8 cellular contexts compared by ENCODE assay signal in the genomic region with DNA sequence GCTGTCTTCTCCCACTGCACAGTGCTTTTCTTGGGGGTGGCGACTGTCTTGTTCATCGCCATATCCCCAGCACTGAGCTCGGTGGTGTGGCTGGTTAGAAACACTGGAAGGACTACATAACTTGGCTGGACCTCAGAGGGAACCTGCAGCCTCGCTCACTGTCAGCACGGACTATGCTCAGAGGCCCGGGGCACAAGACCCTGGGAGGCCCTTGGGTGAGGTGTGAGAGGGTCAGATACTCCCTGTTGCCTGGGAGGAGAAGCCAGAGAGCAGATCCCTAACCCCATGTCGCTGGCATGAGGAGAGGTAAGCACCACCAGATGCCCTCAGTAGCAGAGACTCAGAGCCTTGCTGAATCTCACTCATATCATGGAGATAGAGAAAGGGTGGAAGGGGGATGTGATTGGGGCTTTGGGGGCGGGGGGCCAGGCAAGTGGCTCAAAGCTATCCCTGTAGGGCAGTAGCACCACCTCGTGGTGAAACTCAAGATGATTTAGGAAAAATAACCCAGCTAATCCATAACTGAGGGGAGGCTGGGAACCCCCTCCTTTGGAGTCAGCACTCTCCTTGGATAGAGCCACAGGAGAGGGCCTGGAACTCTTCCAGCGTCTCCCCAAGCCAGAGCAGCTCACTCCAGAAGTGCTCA. TPM values are rescaled to one million over a fixed set of nuclear protein-coding genes. Genes with fewer than 3 reads are reported as not detected.
DNase-seq lines count a peak whose midpoint lies in the region; ATAC-seq and TF ChIP-seq lines count a peak whose summit lies in the region.
"Had no signal": no experiment of that assay in that cellular context is flagged by ENCODE, and none has a peak within 500 bp of the region (broad histone marks: within the 10 kb centered on the region; RNA-seq: fewer than 3 reads in every experiment).

No MANE protein-coding gene starts in this region.

- intact Hi-C loops in Right ventricle myocardium superior (cut with DNase I) = loop anchor here (2.0 to 5.0 kb wide), 3 partner anchors 42 to 124 kb away; no protein-coding TSS in a partner anchor
- intact Hi-C loops in sciatic nerve (cut with DNase I) = loop anchor here (5.0 kb wide), 3 partner anchors 41 to 126 kb away; no protein-coding TSS in a partner anchor

- peak; percentile 34 to 37 for ATAC-seq in activated T-cell treated with anti-CD3 and anti-CD28 coated beads, Interleukin-2, amount 50 U/mL, for 4 hours
- peak; percentile 64 for ATAC-seq in Right ventricle myocardium superior (ENCODE audit: poor library complexity)
- ATAC-seq in sciatic nerve = peak; percentile 68
- no peak for ATAC-seq in HG03095 (IDR thresholded peaks at IDR 0.05; ENCODE audit: unreplicated experiment)
- no peak for ATAC-seq in GM18870 (IDR thresholded peaks at IDR 0.05; ENCODE audit: unreplicated experiment)

- peak; percentile 44 for DNase-seq in Daoy (ENCODE audit: low read depth)
- no peak for DNase-seq in LNCaP clone FGC (ENCODE audit: low read depth)
- no peak for DNase-seq in activated T-cell treated with anti-CD3 and anti-CD28 coated beads, Interleukin-2, amount 50 U/mL, for 4 hours
- DNase-seq in Right ventricle myocardium superior = no peak
- peak; percentile 66 for DNase-seq in sciatic nerve (ENCODE audit: low spot score)

- no peaks in the 10 kb centered on the region for H3K9me3 Mint-ChIP-seq in activated T-cell treated with anti-CD3 and anti-CD28 coated beads, Interleukin-2, amount 50 U/mL, for 4 hours

- no peak overlapping the region for H3K4me3 Mint-ChIP-seq in activated T-cell treated with anti-CD3 and anti-CD28 coated beads, Interleukin-2, amount 50 U/mL, for 4 hours

- H3K27me3 Mint-ChIP-seq in activated T-cell treated with anti-CD3 and anti-CD28 coated beads, Interleukin-2, amount 50 U/mL, for 4 hours (ENCODE audit: low read depth) = no peaks in the 10 kb centered on the region

- H3K4me3 ChIP-seq in LNCaP clone FGC (ENCODE audit: low read depth, low read length) = no peak overlapping the region
- H3K4me3 ChIP-seq: tibial artery had no signal

- peaks cover 46% of the 10 kb centered on the region for H3K4me1 Mint-ChIP-seq in activated T-cell treated with anti-CD3 and anti-CD28 coated beads, Interleukin-2, amount 50 U/mL, for 4 hours (ENCODE audit: low read depth)

- TF ChIP-seq CTCF in LNCaP clone FGC (IDR thresholded peaks at IDR 0.05; ENCODE audit: control insufficient read depth, extremely low read depth, insufficient read depth) = peak; percentile 56

- peaks cover 2% of the 10 kb centered on the region for H3K36me3 Mint-ChIP-seq in activated T-cell treated with anti-CD3 and anti-CD28 coated beads, Interleukin-2, amount 50 U/mL, for 4 hours (ENCODE audit: insufficient read depth)

RNA-seq across cellular contexts. Expression of gene HDAC7, which starts 18.7 kb away (rescaled TPM):
- total RNA-seq in Daoy (2014; rRNA removed; shearing (Covaris generic)) = 19.3 and 20.6 TPM in 2 replicates
- total RNA-seq in activated T-cell treated with anti-CD3 and anti-CD28 coated beads, Interleukin-2, amount 50 U/mL, for 4 hours = 100 to 1,000 TPM; 168 to 199 (median 199) TPM
- 35.9 TPM for total RNA-seq in Right ventricle myocardium superior
- 152 TPM for total RNA-seq in sciatic nerve

Comparison
In these comparisons a context has a peak if more than half of its experiments do, and no peak if none do; other contexts are left out.
1. DNase-seq: peak in Daoy (single experiment) and sciatic nerve (single experiment); none in LNCaP clone FGC (single experiment), activated T-cell treated with anti-CD3 and anti-CD28 coated beads, Interleukin-2, amount 50 U/mL, for 4 hours (single experiment) and Right ventricle myocardium superior (single experiment).
2. ATAC-seq: peak in activated T-cell treated with anti-CD3 and anti-CD28 coated beads, Interleukin-2, amount 50 U/mL, for 4 hours (2 of 2), Right ventricle myocardium superior (single experiment) and sciatic nerve (single experiment); none in HG03095 (single experiment) and GM18870 (single experiment).